ENCODE assay signal across 19 cellular contexts in the genomic region with DNA sequence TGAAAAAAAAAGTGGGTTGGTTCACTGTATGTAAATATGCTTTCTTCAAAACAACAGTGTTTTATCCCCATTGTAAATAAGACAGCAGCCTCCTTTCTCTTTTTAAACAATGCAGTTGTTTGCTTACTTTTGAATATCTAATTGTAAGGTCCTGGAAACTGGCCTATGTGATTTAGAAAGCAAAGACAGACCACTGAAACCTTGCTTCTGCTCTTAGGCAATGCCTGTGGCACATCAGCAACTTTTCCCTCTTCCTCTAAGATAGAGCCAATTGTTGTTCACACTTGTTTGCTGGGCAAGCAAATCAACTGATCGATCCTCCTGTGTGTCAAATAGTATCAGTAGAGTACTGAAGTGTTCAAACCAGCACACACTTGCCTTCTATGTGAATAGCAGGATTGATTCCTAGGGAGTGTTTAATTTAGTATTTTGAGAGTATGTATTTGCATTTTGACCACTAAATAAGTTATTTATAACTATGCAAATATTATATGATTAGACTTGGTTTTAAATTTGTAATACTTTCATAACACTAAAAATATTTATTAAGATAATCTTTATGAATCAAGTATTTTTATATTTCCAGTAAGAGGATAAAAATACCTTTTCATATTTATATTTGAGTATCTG. TPM values are rescaled to one million over a fixed set of nuclear protein-coding genes. Genes with fewer than 3 reads are reported as not detected.
DNase-seq lines count a peak whose midpoint lies in the region; ATAC-seq, FAIRE-seq and TF ChIP-seq lines count a peak whose summit lies in the region.
"Had no signal": no experiment of that assay in that cellular context is flagged by ENCODE, and none has a peak within 500 bp of the region (broad histone marks: within the 10 kb centered on the region; RNA-seq: fewer than 3 reads in every experiment).

No MANE protein-coding gene starts in this region.

- H3K4me1 Mint-ChIP-seq in CD8-positive, alpha-beta T cell (ENCODE audit: low read depth): no peaks in the 10 kb centered on the region
- H3K4me1 Mint-ChIP-seq: activated naive CD8-positive, alpha-beta T cell treated with anti-CD3 and anti-CD28 coated beads, Interleukin-2, amount 50 U/mL, for 24 hours had no signal

- FAIRE-seq in GM12878 (lab: Jason Lieb, UNC): peak; percentile 68
- FAIRE-seq in HepG2 (lab: Jason Lieb, UNC): no peak

- RAD21 ChIA-PET in GM12878 (lab: Charles Lee; ENCODE audit: unreplicated experiment): no interaction called here

- H3K36me3 ChIP-seq in GM12878 (ENCODE audit: control insufficient read depth in 2 of 2, insufficient read depth in 2 of 2, low read length in 1 of 2): no peaks in the 10 kb centered on the region
- H3K36me3 ChIP-seq in HepG2 (replicated peaks in 1 of 2; ENCODE audit: control insufficient read depth in 1 of 2, insufficient read depth in 2 of 2, low read length in 2 of 2): no peaks in the 10 kb centered on the region
- no peaks in the 10 kb centered on the region for H3K36me3 ChIP-seq in CD8-positive, alpha-beta T cell (ENCODE audit: insufficient read depth, low read length)
- H3K36me3 ChIP-seq: BLaER1 treated with 17β-estradiol and CSF1 and Interleukin-3, amounts not matched to agents 10 nM and 100 nM; SJSA1; suprapubic skin had no signal

- intact Hi-C loops in GM12878 (cut with micrococcal nuclease; ENCODE audit: unreplicated experiment) (no loop called here), HepG2 (cut with micrococcal nuclease; ENCODE audit: unreplicated experiment) (no loop called here)
- intact Hi-C loops in CD8-positive, alpha-beta T cell (cut with DNase I, micrococcal nuclease): no loop called here

- peak; percentile 30 for DNase-seq in GM12878 (ENCODE audit: low read depth, low spot score)
- no peak for DNase-seq in HepG2 (ENCODE audit: low spot score)
- no peak for DNase-seq in DMS114 treated with DMSO at 0.1 percent for 48 hours (lab: John Stamatoyannopoulos, UW; ENCODE audit: unreplicated experiment)
- DNase-seq in RKO (ENCODE audit: low spot score): no peak
- DNase-seq in CD8-positive, alpha-beta T cell: no peak
- DNase-seq: activated naive CD8-positive, alpha-beta T cell treated with anti-CD3 and anti-CD28 coated beads, Interleukin-2, amount 50 U/mL, for 24 hours; EL; left ventricle myocardium superior; NCI-H1694 treated with DMSO at 0.1 percent for 48 hours; NCI-H82 had no signal

- TF ChIP-seq RAD21 in GM12878 (IDR thresholded peaks at IDR 0.05; ENCODE audit: insufficient read depth, low read depth, low read length) (no peak), HepG2 (CRISPR knock-in tag; IDR thresholded peaks at IDR 0.05) (no peak)

- SMC1A ChIA-PET in GM12878 (lab: Charles Lee; ENCODE audit: uncharacterized antibody, unreplicated experiment): interaction anchor here (1.0 kb wide), 1 partner anchor 70 kb away, joined by 4 read pairs; no protein-coding TSS in a partner anchor

- BruUV-seq in GM12878 (replicated peaks; lab: Mats Ljungman, UMichigan) (no TSS peak), HepG2 (replicated peaks; lab: Mats Ljungman, UMichigan) (no TSS peak)

- H3K4me3 Mint-ChIP-seq in CD8-positive, alpha-beta T cell: no peak overlapping the region
- H3K4me3 Mint-ChIP-seq: activated naive CD8-positive, alpha-beta T cell treated with anti-CD3 and anti-CD28 coated beads, Interleukin-2, amount 50 U/mL, for 24 hours had no signal

- no peaks in the 10 kb centered on the region for H3K36me3 Mint-ChIP-seq in CD8-positive, alpha-beta T cell

- H3K79me2 ChIP-seq in GM12878 (ENCODE audit: control insufficient read depth, insufficient read depth, low read length) (no peaks in the 10 kb centered on the region), HepG2 (ENCODE audit: insufficient read depth, low read length) (no peaks in the 10 kb centered on the region)

- ATAC-seq in GM18861 (IDR thresholded peaks at IDR 0.05; ENCODE audit: unreplicated experiment) (peak; percentile 80), GM21423 (IDR thresholded peaks at IDR 0.05; ENCODE audit: unreplicated experiment) (peak; percentile 55), HG03095 (IDR thresholded peaks at IDR 0.05; ENCODE audit: unreplicated experiment) (peak; percentile 70), GM12878 (peak; percentile 92), HepG2 (no peak)
- no peak for ATAC-seq in CD8-positive, alpha-beta T cell
- ATAC-seq: activated naive CD8-positive, alpha-beta T cell treated with anti-CD3 and anti-CD28 coated beads, Interleukin-2, amount 50 U/mL, for 24 hours; esophagus mucosa; left ventricle myocardium superior had no signal

- in situ Hi-C loops in GM12878 (cut with MboI): no loop called here
- in situ Hi-C loops in HepG2 (cut with HindIII; ENCODE audit: extremely low pct_ligation_motif_present, low pct_unique_long_range_greater_than_20kb): no loop called here

- H3K9me3 ChIP-seq in GM12878 (replicated peaks; ENCODE audit: control insufficient read depth, insufficient read depth, low read length): no peaks in the 10 kb centered on the region
- no peaks in the 10 kb centered on the region for H3K9me3 ChIP-seq in HepG2 (ENCODE audit: low read length)
- H3K9me3 ChIP-seq in CD8-positive, alpha-beta T cell (ENCODE audit: low read length): no peaks in the 10 kb centered on the region
- H3K9me3 ChIP-seq: SJSA1, suprapubic skin had no signal

- TF ChIP-seq CTCF in GM12878 (IDR thresholded peaks at IDR 0.05 in 2 of 3, conservative IDR thresholded peaks at IDR 0.05 in 1 of 3; ENCODE audit: control insufficient read depth in 2 of 3, extremely low read depth in 1 of 3, insufficient read depth in 1 of 3, low read depth in 3 of 3, low read length in 3 of 3) (no peak), HepG2 (CRISPR knock-in tag; IDR thresholded peaks at IDR 0.05) (no peak)
- no peak for TF ChIP-seq CTCF in CD8-positive, alpha-beta T cell (IDR thresholded peaks at IDR 0.05)

- H3K27ac ChIP-seq in GM12878 (ENCODE audit: control insufficient read depth, insufficient read depth) (peak overlapping the region; percentile 47; the same call in 1 of the 2 replicates), HepG2 (ENCODE audit: extremely low read length, insufficient read depth, low read length) (no peak overlapping the region)
- H3K27ac ChIP-seq in CD8-positive, alpha-beta T cell (ENCODE audit: low read depth, low read length): no peak overlapping the region
- H3K27ac ChIP-seq: BLaER1 treated with 17β-estradiol and CSF1 and Interleukin-3, amounts not matched to agents 10 nM and 100 nM; SJSA1; skin epidermis; suprapubic skin had no signal

- no peaks in the 10 kb centered on the region for H4K20me1 ChIP-seq in GM12878 (ENCODE audit: control insufficient read depth, insufficient read depth)
- no peaks in the 10 kb centered on the region for H4K20me1 ChIP-seq in HepG2 (ENCODE audit: insufficient read depth, low read length)
- H4K20me1 ChIP-seq: BLaER1 treated with 17β-estradiol and CSF1 and Interleukin-3, amounts not matched to agents 10 nM and 100 nM had no signal

- POLR2A ChIA-PET in GM12878 (lab: Charles Lee) (no interaction called here), HepG2 (lab: Yijun Ruan, JAX) (no interaction called here)
- POLR2A ChIA-PET in CD8-positive, alpha-beta T cell (lab: Charles Lee): no interaction called here

- H3K27me3 Mint-ChIP-seq in CD8-positive, alpha-beta T cell (ENCODE audit: low read depth): no peaks in the 10 kb centered on the region
- H3K27me3 Mint-ChIP-seq: activated naive CD8-positive, alpha-beta T cell treated with anti-CD3 and anti-CD28 coated beads, Interleukin-2, amount 50 U/mL, for 24 hours had no signal

- H3K9ac ChIP-seq in GM12878 (ENCODE audit: control insufficient read depth, insufficient read depth, low read length): no peak overlapping the region
- H3K9ac ChIP-seq in HepG2 (ENCODE audit: insufficient read depth, low read depth, low read length): no peak overlapping the region
- H3K9ac ChIP-seq: BLaER1 treated with 17β-estradiol and CSF1 and Interleukin-3, amounts not matched to agents 10 nM and 100 nM had no signal

- 0% methylated on average over 1 of the region's 1 CpG for WGBS in GM12878 (ENCODE audit: insufficient coverage, insufficient replicate concordance, low lambda C conversion rate, missing lambda C conversion rate)
- 0% methylated on average over 1 of the region's 1 CpG for WGBS in HepG2 (ENCODE audit: low lambda C conversion rate)

- H3K4me3 ChIP-seq in GM12878: no peak overlapping the region
- no peak overlapping the region for H3K4me3 ChIP-seq in HepG2 (replicated peaks in 1 of 3; ENCODE audit: insufficient read depth in 1 of 3, low read depth in 2 of 3, low read length in 3 of 3)
- no peak overlapping the region for H3K4me3 ChIP-seq in CD8-positive, alpha-beta T cell (ENCODE audit: low read depth, low read length)
- H3K4me3 ChIP-seq: BLaER1 treated with 17β-estradiol and CSF1 and Interleukin-3, amounts not matched to agents 10 nM and 100 nM; SJSA1; skin epidermis; suprapubic skin had no signal

- CTCF ChIA-PET in GM12878 (lab: Yijun Ruan, JAX) (interaction anchor here (0.5 kb wide), 1 partner anchor 208 kb away, joined by 3 read pairs; no protein-coding TSS in a partner anchor), HepG2 (lab: Yijun Ruan, JAX; ENCODE audit: low intra/inter-chr PET ratio, low total read pairs) (no interaction called here)
- CTCF ChIA-PET in CD8-positive, alpha-beta T cell (lab: Charles Lee): no interaction called here

- no peak overlapping the region for H3K27ac Mint-ChIP-seq in CD8-positive, alpha-beta T cell
- H3K27ac Mint-ChIP-seq: activated naive CD8-positive, alpha-beta T cell treated with anti-CD3 and anti-CD28 coated beads, Interleukin-2, amount 50 U/mL, for 24 hours had no signal

- H3K9me3 Mint-ChIP-seq in CD8-positive, alpha-beta T cell: no peaks in the 10 kb centered on the region
- H3K9me3 Mint-ChIP-seq: activated naive CD8-positive, alpha-beta T cell treated with anti-CD3 and anti-CD28 coated beads, Interleukin-2, amount 50 U/mL, for 24 hours had no signal

- H2AFZ ChIP-seq in GM12878 (ENCODE audit: control insufficient read depth, low read depth, low read length): no peak overlapping the region
- no peak overlapping the region for H2AFZ ChIP-seq in HepG2 (ENCODE audit: low read length)

- H3K27me3 ChIP-seq in GM12878 (replicated peaks in 1 of 2; ENCODE audit: control insufficient read depth in 2 of 2, insufficient read depth in 2 of 2, low read length in 1 of 2): no peaks in the 10 kb centered on the region
- H3K27me3 ChIP-seq in HepG2 (ENCODE audit: control insufficient read depth in 1 of 2, insufficient read depth in 2 of 2, low read length in 2 of 2): no peaks in the 10 kb centered on the region
- H3K27me3 ChIP-seq in CD8-positive, alpha-beta T cell (ENCODE audit: insufficient read depth, low read length): no peaks in the 10 kb centered on the region
- H3K27me3 ChIP-seq: SJSA1, suprapubic skin had no signal

- TF ChIP-seq POLR2A in GM12878 (IDR thresholded peaks at IDR 0.05; ENCODE audit: low read depth, low read length) (no peak), HepG2 (IDR thresholded peaks at IDR 0.05; ENCODE audit: insufficient read depth in 1 of 2, low read depth in 2 of 2, low read length in 2 of 2) (no peak)

- H3K4me2 ChIP-seq in GM12878 (ENCODE audit: control insufficient read depth, insufficient read depth) (0 out of 2 replicates have a peak overlapping the region, but pooled peaks have one; percentile 1), HepG2 (ENCODE audit: low read depth, low read length) (no peak overlapping the region)
- H3K4me2 ChIP-seq: BLaER1 treated with 17β-estradiol and CSF1 and Interleukin-3, amounts not matched to agents 10 nM and 100 nM had no signal

- no peak for TF ChIP-seq EP300 in GM12878 (IDR thresholded peaks at IDR 0.05; ENCODE audit: borderline replicate concordance in 1 of 2, control insufficient read depth in 1 of 2, low read depth in 2 of 2, low read length in 2 of 2)
- TF ChIP-seq EP300 in HepG2 (IDR thresholded peaks at IDR 0.05; ENCODE audit: low read depth in 2 of 2, low read length in 2 of 2): no peak
- no peak for TF ChIP-seq EP300 in HepG2 (CRISPR knock-in tag; IDR thresholded peaks at IDR 0.05; ENCODE audit: borderline replicate concordance)

- H3K4me1 ChIP-seq in GM12878 (ENCODE audit: control insufficient read depth, insufficient read depth, low read length): no peaks in the 10 kb centered on the region
- H3K4me1 ChIP-seq in HepG2 (ENCODE audit: insufficient read depth, low read length): no peaks in the 10 kb centered on the region
- H3K4me1 ChIP-seq in CD8-positive, alpha-beta T cell (ENCODE audit: insufficient read depth, low read length): no peaks in the 10 kb centered on the region
- H3K4me1 ChIP-seq: BLaER1 treated with 17β-estradiol and CSF1 and Interleukin-3, amounts not matched to agents 10 nM and 100 nM; SJSA1; suprapubic skin had no signal

RNA-seq across cellular contexts. Expression of a gene that starts 55.4 kb away (rescaled TPM):
- total RNA-seq in GM12878 (2013; cell fraction: nucleolus; rRNA removed): 0.25 and 0.49 TPM in 2 replicates
- total RNA-seq in GM12878 (2014; rRNA removed): 0.16 and 0.17 TPM in 2 replicates
- total RNA-seq in GM12878 (2014; rRNA removed; fragmentation: Illumina TruSeq; extraction: Trizol): 0.32 and 0.54 TPM in 2 replicates
- 0.10 and 0.51 TPM in 2 replicates for total RNA-seq in GM12878 (2021)
- not detected for polyA plus RNA-seq in GM12878 (2011; ENCODE audit: low read depth)
- 2.8 and 3.7 TPM in 2 replicates for polyA plus RNA-seq in GM12878 (2011; rRNA removed)
- polyA plus RNA-seq in GM12878 (2011; cell fraction: cytosol; rRNA removed): 4.8 and 5.3 TPM in 2 replicates
- 5.2 TPM in 2 replicates for polyA plus RNA-seq in GM12878 (2011; cell fraction: nucleus; rRNA removed)
- 0.15 and 0.23 TPM in 2 replicates for polyA plus RNA-seq in GM12878 (2012)
- 0.82 and 1.1 TPM in 2 replicates for polyA plus RNA-seq in GM12878 (2014; fragmentation: Illumina TruSeq; extraction: Trizol)
- under 1 TPM in 1 of 2 experiments, not detected in 1; 0.21 TPM for polyA plus RNA-seq in GM12878 (2014; fragmentation: Nextera tagmentation; extraction: Ambion mirVana)
- polyA plus RNA-seq in GM12878 (2014; rRNA removed): 0.48 and 0.55 TPM in 2 replicates
- polyA plus RNA-seq in GM12878 (2016; fragmentation: Nextera tagmentation; extraction: Ambion mirVana): under 1 TPM; 0.14 to 0.21 TPM
- 7.7 and 8.0 TPM in 2 replicates for polyA minus RNA-seq in GM12878 (2011; rRNA and poly(A)+ RNA removed)
- polyA minus RNA-seq in GM12878 (2011; cell fraction: cytosol; rRNA and poly(A)+ RNA removed): 2.0 and 3.2 TPM in 2 replicates
- polyA minus RNA-seq in GM12878 (2011; cell fraction: nucleus; rRNA and poly(A)+ RNA removed): 5.6 and 9.0 TPM in 2 replicates
- 0.04 TPM in 1 of 2 replicates, not detected in the other for total RNA-seq in HepG2 (2016; rRNA removed; fragmentation: Illumina TruSeq; extraction: Trizol)
- total RNA-seq in HepG2 (2016; cell fraction: cytosol; rRNA removed; fragmentation: Illumina TruSeq; extraction: Trizol; ENCODE audit: low read depth): not detected in 2 replicates
- 0.04 TPM in 1 of 2 replicates, not detected in the other for total RNA-seq in HepG2 (2016; cell fraction: insoluble cytoplasmic fraction; rRNA removed; fragmentation: Illumina TruSeq; extraction: Trizol)
- not detected in 2 replicates for total RNA-seq in HepG2 (2016; cell fraction: membrane; rRNA removed; fragmentation: Illumina TruSeq; extraction: Trizol)
- not detected in 2 replicates for total RNA-seq in HepG2 (2016; cell fraction: nucleus; rRNA removed; fragmentation: Illumina TruSeq; extraction: Trizol)
- polyA plus RNA-seq in HepG2 (2011; rRNA removed): 0.03 and 0.05 TPM in 2 replicates
- polyA plus RNA-seq in HepG2 (2011; cell fraction: cytosol; rRNA removed): 0.04 and 0.08 TPM in 2 replicates
- polyA plus RNA-seq in HepG2 (2011; cell fraction: nucleus; rRNA removed): 0.07 TPM in 1 of 2 replicates, not detected in the other
- not detected in 2 replicates for polyA plus RNA-seq in HepG2 (2012)
- polyA plus RNA-seq in HepG2 (2016; cell fraction: cytosol; fragmentation: Illumina TruSeq; extraction: Trizol; ENCODE audit: low read depth): not detected in 2 replicates
- not detected in 2 replicates for polyA plus RNA-seq in HepG2 (2016; cell fraction: insoluble cytoplasmic fraction; fragmentation: Illumina TruSeq; extraction: Trizol; ENCODE audit: low read depth)
- polyA plus RNA-seq in HepG2 (2016; cell fraction: membrane; fragmentation: Illumina TruSeq; extraction: Trizol; ENCODE audit: low read depth): not detected in 2 replicates
- polyA plus RNA-seq in HepG2 (2016; cell fraction: nucleus; fragmentation: Illumina TruSeq; extraction: Trizol; ENCODE audit: insufficient read depth, low read depth): not detected in 2 replicates
- 0.12 and 0.37 TPM in 2 replicates for polyA minus RNA-seq in HepG2 (2011; rRNA and poly(A)+ RNA removed; ENCODE audit: low replicate concordance)
- polyA minus RNA-seq in HepG2 (2011; cell fraction: cytosol; rRNA and poly(A)+ RNA removed): not detected in 2 replicates
- polyA minus RNA-seq in HepG2 (2011; cell fraction: nucleus; rRNA and poly(A)+ RNA removed): not detected in 2 replicates
- total RNA-seq in CD8-positive, alpha-beta T cell: under 1 TPM in 1 of 2 experiments, not detected in 1; 0.17 TPM
- total RNA-seq: esophagus mucosa, suprapubic skin had no signal
- polyA plus RNA-seq: neural cell had no signal

Comparison
In these comparisons a context has a peak if more than half of its experiments do, and no peak if none do; other contexts are left out.
1. ATAC-seq: peak in GM18861 (single experiment), GM21423 (single experiment), HG03095 (single experiment) and GM12878 (single experiment); none in HepG2 (single experiment) and CD8-positive, alpha-beta T cell (single experiment).